In genomic region chr2:101474752-101475384, GRCh38 we compare ENCODE assay signal across 8 cellular contexts. TPM values are rescaled to one million over a fixed set of nuclear protein-coding genes. Genes with fewer than 3 reads are reported as not detected.
A peak's percentile ranks its signal among the peaks of the same experiment; 100 is the strongest.
DNase-seq lines count a peak whose midpoint lies in the region; ATAC-seq, FAIRE-seq and TF ChIP-seq lines count a peak whose summit lies in the region.

Gene RFX8 (minus strand): TSS chr2:101475112. CDS start chr2:101466848, 8,264 bp downstream.

- no peak for DNase-seq in A549 (ENCODE audit: low read depth in 1 of 2, low spot score in 1 of 2)
- DNase-seq in Kasumi-1 (lab: John Stamatoyannopoulos, UW) = peak; percentile 89 to 92
- peak; percentile 31 for DNase-seq in activated T-cell treated with anti-CD3 and anti-CD28 coated beads for 4 hours
- peak; percentile 83 for DNase-seq in fibroblast of the conjunctiva (ENCODE audit: low read depth)
- DNase-seq in prostate gland (ENCODE audit: low spot score) = no peak
- DNase-seq in uterus = peak; percentile 21 to 24

- POLR2A ChIA-PET in A549 (lab: Yijun Ruan, JAX) = no interaction called here

- no peak for TF ChIP-seq RAD21 in A549 (conservative IDR thresholded peaks at IDR 0.05 in 1 of 2, IDR thresholded peaks at IDR 0.05 in 1 of 2)

- H3K27ac ChIP-seq in A549 = no peak within 1 kb of the TSS
- H3K27ac ChIP-seq in prostate gland = peak within 1 kb of the TSS; percentile 54 to 55
- H3K27ac ChIP-seq in uterus = peak within 1 kb of the TSS; percentile 82 to 83

- no peaks in the 10 kb centered on the region for H3K27me3 ChIP-seq in prostate gland (replicated peaks; ENCODE audit: insufficient read depth)
- no peaks in the 10 kb centered on the region for H3K27me3 ChIP-seq in uterus

- H3K4me3 ChIP-seq in A549 (no peak within 1 kb of the TSS), prostate gland (peak within 1 kb of the TSS; percentile 38 to 42), uterus (peak within 1 kb of the TSS; percentile 28 to 65)

- no peaks in the 10 kb centered on the region for H3K36me3 ChIP-seq in prostate gland
- no peaks in the 10 kb centered on the region for H3K36me3 ChIP-seq in uterus

- CTCF ChIA-PET in A549 (lab: Yijun Ruan, JAX) = no interaction called here

- TF ChIP-seq CTCF in A549 (IDR thresholded peaks at IDR 0.05) (no peak), prostate gland (IDR thresholded peaks at IDR 0.05) (no peak), uterus (IDR thresholded peaks at IDR 0.05) (no peak)

- intact Hi-C loops in prostate gland (cut with DNase I) = no loop called here
- intact Hi-C loops in uterus (cut with DNase I; ENCODE audit: low total_unique reads) = no loop called here

- FAIRE-seq in A549 (lab: Jason Lieb, UNC) = no peak

- no peak for TF ChIP-seq EP300 in A549 (IDR thresholded peaks at IDR 0.05)

- H3K4me1 ChIP-seq in A549 (no peaks in the 10 kb centered on the region), prostate gland (replicated peaks) (no peaks in the 10 kb centered on the region), uterus (no peaks in the 10 kb centered on the region)

- TF ChIP-seq POLR2A in A549 (IDR thresholded peaks at IDR 0.05; ENCODE audit: low read length) (no peak), prostate gland (IDR thresholded peaks at IDR 0.05) (no peak), uterus (IDR thresholded peaks at IDR 0.05) (no peak)

- H3K9me3 ChIP-seq in A549 (no peaks in the 10 kb centered on the region), prostate gland (no peaks in the 10 kb centered on the region), uterus (no peaks in the 10 kb centered on the region)

- WGBS in A549 (ENCODE audit: missing lambda C conversion rate) = 86% methylated on average over 10 of the region's 18 CpGs
- 52% methylated on average over 18 of the region's 18 CpGs for WGBS in prostate gland

- ATAC-seq in A549 = no peak
- ATAC-seq in HG03378 (IDR thresholded peaks at IDR 0.05; ENCODE audit: unreplicated experiment) = no peak
- ATAC-seq in GM21737 (IDR thresholded peaks at IDR 0.05; ENCODE audit: unreplicated experiment) = no peak

- H3K4me2 ChIP-seq in A549 = 0 out of 3 replicates have a peak within 1 kb of the TSS, but pooled peaks have one; percentile 12

TF ChIP-seq in A549, 52 proteins besides CTCF, POLR2A, EP300 and RAD21:
- TF ChIP-seq BHLHE40 (IDR thresholded peaks at IDR 0.05; ENCODE audit: low read depth, low read length) = no peak
- no peak for TF ChIP-seq POLR2AphosphoS2 (conservative IDR thresholded peaks at IDR 0.05; ENCODE audit: low read length)
- TF ChIP-seq CBX8 (IDR thresholded peaks at IDR 0.05) = no peak

RNA-seq across cellular contexts. Expression of gene RFX8, which starts in this region (rescaled TPM):
- polyA plus RNA-seq in A549 (2011; rRNA removed) (not detected in 2 replicates), A549 (2017; fragmentation: RNase III; extraction: RNeasy Plus Mini Kit Qiagen cat#74134 plus additional on column Dnase treatment) (not detected in 3 replicates)
- polyA plus RNA-seq in A549 (2012; cell fraction: cytosol; rRNA removed) = not detected in 2 replicates
- not detected in 2 replicates for polyA plus RNA-seq in A549 (2012; cell fraction: nucleus; rRNA removed)
- polyA minus RNA-seq in A549 (2011; rRNA and poly(A)+ RNA removed) = not detected in 2 replicates
- total RNA-seq in prostate gland (under 1 TPM in 1 of 2 donors, not detected in 1; 0.97 TPM), uterus (1 to 10 TPM in 2 of 4 donors, under 1 TPM in 1, not detected in 1; 0.51 to 1.4 (median 1.1) TPM)

Comparison
In these comparisons a context has a peak if more than half of its experiments do, and no peak if none do; other contexts are left out.
1. DNase-seq: peak in Kasumi-1 (2 of 2), activated T-cell treated with anti-CD3 and anti-CD28 coated beads for 4 hours (single experiment), fibroblast of the conjunctiva (single experiment) and uterus (2 of 2); none in A549 (0 of 2) and prostate gland (single experiment).
2. H3K27ac ChIP-seq: peak in prostate gland (2 of 2) and uterus (2 of 2); none in A549 (0 of 2).